ENCODE assay signal across 24 cellular contexts in the genomic region with DNA sequence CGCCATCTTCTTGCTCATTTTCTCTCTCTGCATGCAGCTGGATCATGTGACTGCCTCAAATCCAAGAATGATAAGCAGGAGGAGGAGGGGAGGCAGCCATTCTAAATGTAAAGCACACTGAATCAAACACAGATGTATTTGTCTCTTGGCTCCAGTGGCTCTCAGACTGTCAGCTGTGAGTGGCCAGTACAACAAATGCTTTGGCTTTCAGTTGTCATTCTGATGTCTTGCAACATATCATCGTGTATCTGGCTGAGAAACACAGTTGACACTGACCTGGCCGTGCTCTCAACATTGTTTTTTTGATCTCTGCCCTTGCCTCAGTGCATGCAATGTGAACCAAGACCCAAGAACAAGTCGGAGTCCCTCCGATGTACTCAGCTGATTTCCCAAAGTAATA.
DNase-seq lines count a peak whose midpoint lies in the region; ATAC-seq and TF ChIP-seq lines count a peak whose summit lies in the region.
"Had no signal": no experiment of that assay in that cellular context is flagged by ENCODE, and none has a peak within 500 bp of the region (broad histone marks: within the 10 kb centered on the region; RNA-seq: fewer than 3 reads in every experiment).

No MANE protein-coding gene starts in this region.

- H3K27ac ChIP-seq in right atrium auricular region, result no peak overlapping the region
- H3K27ac ChIP-seq in aorta (ENCODE audit: low read depth in 1 of 2, low read length in 2 of 2), result no peak overlapping the region
- no peak overlapping the region for H3K27ac ChIP-seq in ovary
- H3K27ac ChIP-seq: C4-2B, pancreas, thoracic aorta had no signal

- H3K4me3 ChIP-seq in right atrium auricular region (no peak overlapping the region), aorta (ENCODE audit: low read length in 2 of 2) (no peak overlapping the region), ovary (no peak overlapping the region)
- H3K4me3 ChIP-seq: breast epithelium, mucosa of descending colon, pancreas, thoracic aorta had no signal

- ATAC-seq in Right ventricle myocardium inferior (peak; percentile 56), aorta (ENCODE audit: low FRiP score) (peak; percentile 28), HG03095 (IDR thresholded peaks at IDR 0.05; ENCODE audit: unreplicated experiment) (no peak), HG02852 (IDR thresholded peaks at IDR 0.05; ENCODE audit: unreplicated experiment) (no peak)
- ATAC-seq: mucosa of descending colon, pancreas, PC-3 had no signal

- H3K27me3 ChIP-seq in right atrium auricular region (no peaks in the 10 kb centered on the region), aorta (ENCODE audit: control insufficient read depth in 1 of 2, insufficient read depth in 2 of 2, low read length in 1 of 2) (no peaks in the 10 kb centered on the region), ovary (no peaks in the 10 kb centered on the region)
- H3K27me3 ChIP-seq: breast epithelium, pancreas had no signal

- H3K9me3 ChIP-seq in right atrium auricular region (no peaks in the 10 kb centered on the region), aorta (ENCODE audit: control insufficient read depth, low read length) (no peaks in the 10 kb centered on the region), ovary (no peaks in the 10 kb centered on the region)
- H3K9me3 ChIP-seq: breast epithelium, mucosa of descending colon, pancreas, thoracic aorta had no signal

- DNase-seq in Right ventricle myocardium inferior (ENCODE audit: missing footprints), result no peak
- DNase-seq in right atrium auricular region (ENCODE audit: low spot score), result no peak
- peak; percentile 85 for DNase-seq in fibroblast of the conjunctiva (ENCODE audit: low read depth)
- no peak for DNase-seq in aorta
- no peak for DNase-seq in ovary
- DNase-seq: activated naive CD8-positive, alpha-beta T cell treated with anti-CD3 and anti-CD28 coated beads, Interleukin-2, amount 10 ng/mL, durations not matched to agents 7 days and 5 days; dermis blood vessel endothelial cell; DMS 273 treated with DMSO at 0.1 percent for 48 hours; HFFc6; Kasumi-1; kidney glomerular epithelial cell; NCI-H1105; NCI-H2171; NCI-H69; pancreas; PC-3; T-helper 9 cell had no signal

- H3K27ac Mint-ChIP-seq in nephron, result peak overlapping the region; percentile 73 to 98 (median 85)
- H3K27ac Mint-ChIP-seq: activated naive CD8-positive, alpha-beta T cell treated with anti-CD3 and anti-CD28 coated beads, Interleukin-2, amount 10 ng/mL, durations not matched to agents 7 days and 5 days; HFFc6 had no signal

- TF ChIP-seq EP300 in ovary (IDR thresholded peaks at IDR 0.05), result no peak

- WGBS in aorta, 2 donors, result 79% methylated on average over 5 of the region's 5 CpGs
- WGBS in ovary, 3 donors, result 81 to 84% (median 82%) methylated on average over 5 of the region's 5 CpGs

- H3K4me1 ChIP-seq in right atrium auricular region (no peaks in the 10 kb centered on the region), aorta (ENCODE audit: control insufficient read depth in 1 of 2, insufficient read depth in 2 of 2, low read length in 2 of 2) (peaks cover 0 to 4% of the 10 kb centered on the region in 2 donors), ovary (ENCODE audit: insufficient read depth) (peaks cover 9% of the 10 kb centered on the region)
- H3K4me1 ChIP-seq: breast epithelium, pancreas had no signal

- TF ChIP-seq CTCF in right atrium auricular region (IDR thresholded peaks at IDR 0.05) (no peak), nephron (IDR thresholded peaks at IDR 0.05; ENCODE audit: unreplicated experiment in 3 of 3) (no peak), ovary (IDR thresholded peaks at IDR 0.05) (no peak)

- H3K36me3 ChIP-seq in right atrium auricular region (no peaks in the 10 kb centered on the region), aorta (ENCODE audit: control insufficient read depth in 1 of 2, insufficient read depth in 2 of 2, low read length in 1 of 2) (peaks cover 2 to 3% of the 10 kb centered on the region in 2 donors), ovary (no peaks in the 10 kb centered on the region)
- H3K36me3 ChIP-seq: breast epithelium, pancreas, thoracic aorta had no signal

- no peaks in the 10 kb centered on the region for H3K27me3 Mint-ChIP-seq in nephron (ENCODE audit: low read depth)
- H3K27me3 Mint-ChIP-seq: activated naive CD8-positive, alpha-beta T cell treated with anti-CD3 and anti-CD28 coated beads, Interleukin-2, amount 10 ng/mL, durations not matched to agents 7 days and 5 days had no signal

- peaks cover 16% of the 10 kb centered on the region for H3K9me3 Mint-ChIP-seq in nephron
- H3K9me3 Mint-ChIP-seq: HFFc6 had no signal

- peaks cover 66% of the 10 kb centered on the region for H3K4me1 Mint-ChIP-seq in nephron
- H3K4me1 Mint-ChIP-seq: activated naive CD8-positive, alpha-beta T cell treated with anti-CD3 and anti-CD28 coated beads, Interleukin-2, amount 10 ng/mL, durations not matched to agents 7 days and 5 days had no signal

- no peak for TF ChIP-seq POLR2A in ovary (IDR thresholded peaks at IDR 0.05)

- H3K4me3 Mint-ChIP-seq in nephron, result peak overlapping the region in 1 of 3 experiments; percentile 52
- H3K4me3 Mint-ChIP-seq: activated naive CD8-positive, alpha-beta T cell treated with anti-CD3 and anti-CD28 coated beads, Interleukin-2, amount 10 ng/mL, durations not matched to agents 7 days and 5 days; HFFc6 had no signal

- intact Hi-C loops in Right ventricle myocardium inferior (cut with DNase I), result loop anchor here (10.0 kb wide), 1 partner anchor 88 kb away; no protein-coding TSS in a partner anchor
- intact Hi-C loops in aorta (cut with DNase I), result no loop called here
- intact Hi-C loops in ovary (cut with DNase I), result no loop called here

- peaks cover 32% of the 10 kb centered on the region for H3K36me3 Mint-ChIP-seq in nephron (ENCODE audit: low read depth)
- H3K36me3 Mint-ChIP-seq: activated naive CD8-positive, alpha-beta T cell treated with anti-CD3 and anti-CD28 coated beads, Interleukin-2, amount 10 ng/mL, durations not matched to agents 7 days and 5 days had no signal

Comparison
In these comparisons a context has a peak if more than half of its experiments do, and no peak if none do; other contexts are left out.
1. ATAC-seq: peak in Right ventricle myocardium inferior (single experiment) and aorta (single experiment); none in HG03095 (single experiment) and HG02852 (single experiment).